In genomic region chr1:87007323-87007722, GRCh38 we compare ENCODE assay signal across 15 cellular contexts.
"Had no signal": no experiment of that assay in that cellular context is flagged by ENCODE, and none has a peak within 500 bp of the region (broad histone marks: within the 10 kb centered on the region; RNA-seq: fewer than 3 reads in every experiment).

No MANE protein-coding gene starts in this region.

- H3K27me3 ChIP-seq: cardiac muscle cell, esophagus squamous epithelium, right lobe of liver, tibial artery, uterus had no signal

- DNase-seq: activated CD4-positive, alpha-beta T cell treated with anti-CD3 and anti-CD28 coated beads for 48 hours; activated naive CD4-positive, alpha-beta T cell treated with anti-CD3 and anti-CD28 coated beads for 36 hours; esophagus squamous epithelium; foreskin fibroblast; head of caudate nucleus; occipital lobe; psoas muscle; right lobe of liver; tibial artery; uterus had no signal

- H3K4me3 ChIP-seq: cardiac muscle cell, esophagus squamous epithelium, psoas muscle, right lobe of liver, tibial artery, uterus had no signal

- ATAC-seq: activated T-helper 17 cell treated with anti-CD3 and anti-CD28 coated beads, Interleukin-2, amount 50 U/mL, for 72 hours; left lobe of liver; natural killer cell treated with Interleukin-12 subunit alpha and Interleukin-12 subunit beta and Interleukin-15 and Interleukin-18, amount 100 ng/mL, for 72 hours; psoas muscle; right lobe of liver; stimulated activated effector memory CD8-positive, alpha-beta T cell treated with anti-CD3 and anti-CD28 coated beads, Interleukin-12 subunit alpha, Interleukin-12 subunit beta, amount 100 ng/mL, for 72 hours had no signal

- H3K36me3 ChIP-seq: cardiac muscle cell, esophagus squamous epithelium, right lobe of liver, tibial artery, uterus had no signal

- H3K4me1 ChIP-seq: esophagus squamous epithelium, psoas muscle, right lobe of liver, tibial artery, uterus had no signal

- H3K9me3 ChIP-seq: psoas muscle, right lobe of liver, tibial artery, uterus had no signal

- H3K27ac ChIP-seq: cardiac muscle cell, esophagus squamous epithelium, psoas muscle, right lobe of liver, tibial artery, uterus had no signal
